ENCODE assay signal across 8 cellular contexts in the genomic region with DNA sequence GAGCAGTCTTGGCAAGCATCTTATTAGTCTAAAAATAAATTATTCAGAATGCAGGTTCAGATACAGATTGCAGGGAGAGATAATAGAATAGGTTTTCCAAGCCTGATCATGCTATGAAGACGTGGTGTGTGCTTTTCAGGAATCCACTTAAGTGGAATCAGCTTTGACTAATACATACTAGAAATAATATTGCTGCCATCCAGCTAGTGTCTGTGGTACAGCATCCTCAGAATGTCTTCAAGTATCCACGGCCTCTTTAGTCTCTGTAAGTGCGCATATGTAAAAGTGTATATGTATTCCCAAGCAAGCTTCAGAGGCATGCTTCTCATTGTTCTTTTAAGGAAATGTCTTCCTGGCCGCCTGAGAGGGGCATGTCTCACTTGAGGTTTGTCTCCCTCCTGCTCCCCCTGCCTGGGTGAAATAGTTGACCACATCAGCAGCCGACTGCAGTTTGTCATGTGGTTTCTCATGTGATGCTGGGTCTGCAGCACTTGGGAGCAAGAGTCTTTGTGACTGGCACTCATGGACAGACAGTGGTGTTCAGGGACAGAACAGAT.
DNase-seq lines count a peak whose midpoint lies in the region; TF ChIP-seq lines count a peak whose summit lies in the region.

No MANE protein-coding gene starts in this region.

- no peaks in the 10 kb centered on the region for H3K9me3 Mint-ChIP-seq in osteocyte (ENCODE audit: unreplicated experiment)
- no peaks in the 10 kb centered on the region for H3K9me3 Mint-ChIP-seq in activated CD4-positive, alpha-beta memory T cell treated with anti-CD3 and anti-CD28 coated beads for 36 hours

- DNase-seq in activated T-cell treated with anti-CD3 and anti-CD28 coated beads, Interleukin-2, amount 50 U/mL, for 1 hour = peak; percentile 20
- DNase-seq in activated T-cell treated with anti-CD3 and anti-CD28 coated beads for 4 hours (no peak), SK-MEL-5 (ENCODE audit: low read depth, low spot score) (peak; percentile 94), fibroblast of the conjunctiva (ENCODE audit: low read depth) (peak; percentile 26), osteocyte (ENCODE audit: extremely low spot score, unreplicated experiment) (no peak), GF-D8 (lab: John Stamatoyannopoulos, UW) (no peak), COR-L47 (lab: John Stamatoyannopoulos, UW) (no peak)
- DNase-seq in activated CD4-positive, alpha-beta memory T cell treated with anti-CD3 and anti-CD28 coated beads for 36 hours = no peak

- H3K27me3 Mint-ChIP-seq in osteocyte (ENCODE audit: unreplicated experiment) = peaks cover 2% of the 10 kb centered on the region
- H3K27me3 Mint-ChIP-seq in activated CD4-positive, alpha-beta memory T cell treated with anti-CD3 and anti-CD28 coated beads for 36 hours = peaks cover 26% of the 10 kb centered on the region

- POLR2A ChIA-PET in activated CD4-positive, alpha-beta memory T cell treated with anti-CD3 and anti-CD28 coated beads for 36 hours (lab: Charles Lee) = no interaction called here

- in situ Hi-C loops in SK-MEL-5 (cut with HindIII; ENCODE audit: low pct_unique_long_range_greater_than_20kb, low sequenced_read_pairs) = no loop called here

- H3K4me1 Mint-ChIP-seq in osteocyte (ENCODE audit: unreplicated experiment) = peaks cover 56% of the 10 kb centered on the region
- no peaks in the 10 kb centered on the region for H3K4me1 Mint-ChIP-seq in activated CD4-positive, alpha-beta memory T cell treated with anti-CD3 and anti-CD28 coated beads for 36 hours (ENCODE audit: low read depth)

- H3K27ac Mint-ChIP-seq in osteocyte (ENCODE audit: unreplicated experiment) = no peak overlapping the region
- no peak overlapping the region for H3K27ac Mint-ChIP-seq in activated CD4-positive, alpha-beta memory T cell treated with anti-CD3 and anti-CD28 coated beads for 36 hours

- no peak overlapping the region for H3K4me3 Mint-ChIP-seq in osteocyte (ENCODE audit: unreplicated experiment)
- H3K4me3 Mint-ChIP-seq in activated CD4-positive, alpha-beta memory T cell treated with anti-CD3 and anti-CD28 coated beads for 36 hours = no peak overlapping the region

- CTCF ChIA-PET in activated CD4-positive, alpha-beta memory T cell treated with anti-CD3 and anti-CD28 coated beads for 36 hours (lab: Charles Lee) = no interaction called here

- peak; percentile 49 for TF ChIP-seq CTCF in osteocyte (IDR thresholded peaks at IDR 0.05)

- intact Hi-C loops in activated CD4-positive, alpha-beta memory T cell treated with anti-CD3 and anti-CD28 coated beads for 36 hours (cut with micrococcal nuclease) = no loop called here

- no peaks in the 10 kb centered on the region for H3K36me3 Mint-ChIP-seq in osteocyte (ENCODE audit: unreplicated experiment)
- H3K36me3 Mint-ChIP-seq in activated CD4-positive, alpha-beta memory T cell treated with anti-CD3 and anti-CD28 coated beads for 36 hours = no peaks in the 10 kb centered on the region

Comparison
In these comparisons a context has a peak if more than half of its experiments do, and no peak if none do; other contexts are left out.
1. DNase-seq: peak in activated T-cell treated with anti-CD3 and anti-CD28 coated beads, Interleukin-2, amount 50 U/mL, for 1 hour (single experiment), SK-MEL-5 (single experiment) and fibroblast of the conjunctiva (single experiment); none in activated T-cell treated with anti-CD3 and anti-CD28 coated beads for 4 hours (single experiment), osteocyte (single experiment), GF-D8 (single experiment), COR-L47 (single experiment) and activated CD4-positive, alpha-beta memory T cell treated with anti-CD3 and anti-CD28 coated beads for 36 hours (single experiment).